ENCODE assay signal across 1 cellular context in the genomic region with DNA sequence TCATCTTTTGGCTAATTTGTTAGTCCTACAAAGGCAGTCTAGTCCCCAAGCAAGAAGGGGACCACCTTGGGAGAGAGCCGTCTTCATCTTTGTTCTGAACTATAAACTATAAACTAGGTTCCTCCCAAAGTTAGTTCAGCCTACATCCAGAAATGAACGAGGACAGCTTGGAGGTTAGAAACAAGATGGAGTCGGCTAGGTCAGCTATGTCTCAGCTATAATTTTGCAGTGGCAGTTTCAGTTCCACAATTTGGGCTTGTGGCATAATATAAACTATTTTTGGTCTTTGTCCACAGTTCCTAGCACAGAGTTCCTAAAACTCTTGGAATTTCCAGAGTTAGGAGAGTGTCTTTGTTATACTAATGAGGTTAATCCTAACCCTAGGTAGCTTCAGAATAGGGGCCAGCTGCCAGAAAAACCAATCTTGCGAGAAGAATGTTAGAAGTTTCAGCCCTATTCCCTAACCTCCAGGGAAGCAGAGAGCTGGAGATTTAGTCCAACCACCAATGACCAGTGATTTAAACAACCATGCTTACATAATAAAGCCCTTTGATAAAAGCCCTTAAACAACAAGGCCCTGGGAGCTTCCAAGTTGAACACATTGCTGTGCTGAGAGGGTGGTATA.
TF ChIP-seq lines count a peak whose summit lies in the region.

No MANE protein-coding gene starts in this region.

TF ChIP-seq in H1, 55 proteins besides CTCF, POLR2A, EP300 and RAD21 (continued from another document):
- TF ChIP-seq CHD7 (IDR thresholded peaks at IDR 0.05; ENCODE audit: insufficient replicate concordance, low read length) (peak; percentile 85), POU5F1 (IDR thresholded peaks at IDR 0.05; ENCODE audit: low read depth, low read length) (no peak), RFX5 (IDR thresholded peaks at IDR 0.05; ENCODE audit: borderline replicate concordance, low read depth, low read length) (no peak), CREB1 (IDR thresholded peaks at IDR 0.05) (no peak)
